8 cellular contexts compared by ENCODE assay signal in genomic region chr9:20622330-20623020, GRCh38. TPM values are rescaled to one million over a fixed set of nuclear protein-coding genes. Genes with fewer than 3 reads are reported as not detected.
DNase-seq lines count a peak whose midpoint lies in the region; ATAC-seq and TF ChIP-seq lines count a peak whose summit lies in the region.

MLLT3 (minus strand) TSS chr9:20622499.

- H3K4me1 Mint-ChIP-seq in Calu3 (ENCODE audit: low read depth, unreplicated experiment): peaks cover 10% of the 10 kb centered on the region

- TF ChIP-seq CTCF in Calu3 (IDR thresholded peaks at IDR 0.05; ENCODE audit: unreplicated experiment): no peak
- no peak for TF ChIP-seq CTCF in OCI-LY3 (IDR thresholded peaks at IDR 0.05; ENCODE audit: low read depth, low read length)

- H2AFZ ChIP-seq in OCI-LY3 (ENCODE audit: low read depth, low read length): peak within 1 kb of the TSS; percentile 98

- H3K4me2 ChIP-seq in OCI-LY3 (ENCODE audit: low read length): peak within 1 kb of the TSS; percentile 92

- H3K36me3 ChIP-seq in HUES6 (ENCODE audit: control insufficient read depth, insufficient read depth, low read length) (no peaks in the 10 kb centered on the region), OCI-LY3 (replicated peaks; ENCODE audit: low read depth, low read length) (no peaks in the 10 kb centered on the region), mucosa of stomach (ENCODE audit: control insufficient read depth, insufficient read depth, low read length) (no peaks in the 10 kb centered on the region)

- no peaks in the 10 kb centered on the region for H3K9me3 Mint-ChIP-seq in Calu3 (ENCODE audit: low read depth, unreplicated experiment)

- CTCF ChIA-PET in Calu3 (lab: Charles Lee): interaction anchor here (0.5 to 1.6 kb wide), 10 partner anchors 9 to 319 kb away, joined by 3 to 7 read pairs (median 4); no protein-coding TSS in a partner anchor

- ATAC-seq in GM21423 (IDR thresholded peaks at IDR 0.05; ENCODE audit: unreplicated experiment): peak; percentile 75

- H3K27me3 Mint-ChIP-seq in Calu3 (ENCODE audit: unreplicated experiment): no peaks in the 10 kb centered on the region

- peak within 1 kb of the TSS; percentile 89 for H3K4me3 ChIP-seq in HUES6 (ENCODE audit: low read depth, low read length)
- peak within 1 kb of the TSS; percentile 98 for H3K4me3 ChIP-seq in OCI-LY3 (ENCODE audit: low read length)
- peak within 1 kb of the TSS; percentile 79 for H3K4me3 ChIP-seq in mucosa of stomach (ENCODE audit: low read length)

- no peaks in the 10 kb centered on the region for H3K79me2 ChIP-seq in OCI-LY3 (ENCODE audit: low read length)

- peak; percentile 49 for TF ChIP-seq POLR2A in erythroblast (IDR thresholded peaks at IDR 0.05; ENCODE audit: low read length)

- H3K9me3 ChIP-seq in HUES6 (ENCODE audit: control insufficient read depth, insufficient read depth, low read depth, low read length) (no peaks in the 10 kb centered on the region), OCI-LY3 (ENCODE audit: insufficient read depth, low read length) (no peaks in the 10 kb centered on the region), mucosa of stomach (ENCODE audit: control insufficient read depth, low read length) (no peaks in the 10 kb centered on the region)

- DNase-seq in Calu3 (peak; percentile 93), activated T-cell treated with anti-CD3 and anti-CD28 coated beads for 48 hours (ENCODE audit: low read depth) (peak; percentile 95), erythroblast (lab: John Stamatoyannopoulos, UW) (peak; percentile 95 to 96)
- DNase-seq in stimulated activated CD8-positive, alpha-beta memory T cell treated with anti-CD3 and anti-CD28 coated beads, Interleukin-4, amount 100 ng/mL, for 48 hours: peak; percentile 97

- H3K27ac Mint-ChIP-seq in Calu3 (ENCODE audit: unreplicated experiment): peak within 1 kb of the TSS; percentile 64

- H3K9ac ChIP-seq in HUES6 (ENCODE audit: low read length) (peak within 1 kb of the TSS; percentile 90), OCI-LY3 (ENCODE audit: low read length) (peak within 1 kb of the TSS; percentile 79), mucosa of stomach (ENCODE audit: low read length) (peak within 1 kb of the TSS; percentile 77)

- H3K4me1 ChIP-seq in HUES6 (ENCODE audit: control insufficient read depth, insufficient read depth, low read length) (peaks cover 12% of the 10 kb centered on the region), OCI-LY3 (ENCODE audit: low read length) (peaks cover 10% of the 10 kb centered on the region), mucosa of stomach (ENCODE audit: control insufficient read depth, insufficient read depth, low read length) (peaks cover 21% of the 10 kb centered on the region)

- no peaks in the 10 kb centered on the region for H4K20me1 ChIP-seq in OCI-LY3 (ENCODE audit: insufficient read depth, low read length)

- H3K4me3 Mint-ChIP-seq in Calu3 (ENCODE audit: low read depth, unreplicated experiment): peak within 1 kb of the TSS; percentile 84

- intact Hi-C loops in Calu3 (cut with micrococcal nuclease; ENCODE audit: unreplicated experiment): loop anchor here (1.0 to 10.0 kb wide), 7 partner anchors 69 to 695 kb away; no protein-coding TSS in a partner anchor

- peaks cover 58% of the 10 kb centered on the region for H3K36me3 Mint-ChIP-seq in Calu3 (ENCODE audit: insufficient read depth, unreplicated experiment)

- BruUV-seq in Calu3 (replicated peaks; lab: Mats Ljungman, UMichigan): no TSS peak

- peaks cover 63% of the 10 kb centered on the region for H3K27me3 ChIP-seq in HUES6 (ENCODE audit: control insufficient read depth, insufficient read depth, low read length)
- H3K27me3 ChIP-seq in OCI-LY3 (ENCODE audit: low read depth, low read length): 0 out of 2 replicates have a peak, but pooled peaks cover 4% of the 10 kb centered on the region
- H3K27me3 ChIP-seq in mucosa of stomach (ENCODE audit: control insufficient read depth, insufficient read depth, low read length): no peaks in the 10 kb centered on the region

- H3K27ac ChIP-seq in HUES6 (ENCODE audit: low read depth, low read length) (no peak within 1 kb of the TSS; the same call in 1 of the 2 replicates), OCI-LY3 (ENCODE audit: low read length) (peak within 1 kb of the TSS; percentile 51)

RNA-seq across cellular contexts. Expression of gene MLLT3, which starts in this region (rescaled TPM):
- total RNA-seq in Calu3 (2022): 22.9 and 23.1 TPM in 2 replicates
